4 cellular contexts compared by ENCODE assay signal in genomic region chr16:20642833-20643232, GRCh38. TPM values are rescaled to one million over a fixed set of nuclear protein-coding genes. Genes with fewer than 3 reads are reported as not detected.
"Had no signal": no experiment of that assay in that cellular context is flagged by ENCODE, and none has a peak within 500 bp of the region (broad histone marks: within the 10 kb centered on the region; RNA-seq: fewer than 3 reads in every experiment).

No MANE protein-coding gene starts in this region.

RNA-seq across cellular contexts. Expression of gene ACSM1, which starts 54.6 kb away (rescaled TPM):
- total RNA-seq: HT-29, HT1080, IMR-90 had no signal
- polyA plus RNA-seq: IgD-negative memory B cell, IMR-90 had no signal
